ENCODE assay signal across 10 cellular contexts in the genomic region with DNA sequence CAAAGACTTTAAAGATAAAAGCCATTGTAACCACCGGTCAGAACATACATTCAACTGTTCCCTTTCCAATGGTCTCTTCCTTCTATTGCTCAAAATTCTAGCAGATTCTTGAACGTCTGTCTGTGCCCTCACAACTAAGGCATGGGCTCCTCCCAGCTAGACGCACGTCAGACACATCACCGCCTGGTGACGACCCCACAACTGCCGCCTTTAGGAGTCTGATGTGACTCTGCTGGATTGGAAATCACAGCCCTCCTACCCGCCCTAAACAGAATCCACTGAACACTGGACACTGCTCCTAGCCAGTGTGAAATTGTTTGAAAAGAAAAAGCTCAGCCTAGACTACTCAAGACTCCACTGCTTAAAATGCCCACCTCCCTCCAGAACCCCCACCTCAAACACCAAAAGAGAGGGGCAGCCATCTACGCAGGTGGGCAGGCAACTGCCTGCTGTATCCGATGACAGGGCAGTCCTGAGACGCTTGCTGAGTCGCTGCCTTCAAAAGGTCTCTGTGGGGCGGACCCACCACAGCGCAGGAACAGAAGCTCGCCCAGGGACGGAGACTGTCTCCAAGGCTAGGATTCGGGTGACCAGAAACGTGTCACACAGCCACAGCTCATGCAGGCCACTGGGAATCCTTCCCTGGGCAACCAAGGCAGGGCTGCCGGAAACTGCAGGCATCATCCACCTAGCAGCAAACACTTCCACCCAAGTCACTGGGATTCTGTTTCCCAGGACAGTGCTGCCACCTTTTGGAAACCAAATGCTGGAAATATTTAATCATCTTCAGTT. TPM values are rescaled to one million over a fixed set of nuclear protein-coding genes. Genes with fewer than 3 reads are reported as not detected.
DNase-seq lines count a peak whose midpoint lies in the region; ATAC-seq and TF ChIP-seq lines count a peak whose summit lies in the region.
"Had no signal": no experiment of that assay in that cellular context is flagged by ENCODE, and none has a peak within 500 bp of the region (broad histone marks: within the 10 kb centered on the region; RNA-seq: fewer than 3 reads in every experiment).

No MANE protein-coding gene starts in this region.

- no peaks in the 10 kb centered on the region for H3K27me3 ChIP-seq in Caco-2 (replicated peaks; ENCODE audit: control insufficient read depth, insufficient read depth, low read length)

- CTCF ChIA-PET in Caco-2 (lab: Charles Lee): interaction anchor here (1.0 kb wide), 1 partner anchor 432 kb away, joined by 3 read pairs; no protein-coding TSS in a partner anchor

- DNase-seq in Caco-2 (peak; percentile 23 to 36), NCI-H1694 (lab: John Stamatoyannopoulos, UW) (peak; percentile 74), dermis blood vessel endothelial cell (peak; percentile 45), middle frontal gyrus (ENCODE audit: extremely low spot score, low spot score) (peak; percentile 37), germinal center (ENCODE audit: low spot score) (no peak), NCI-H1105 (lab: John Stamatoyannopoulos, UW) (no peak)
- DNase-seq: naive thymus-derived CD4-positive, alpha-beta T cell had no signal

- peak in 1 of 2 experiments; percentile 44 for TF ChIP-seq CTCF in Caco-2 (IDR thresholded peaks at IDR 0.05; ENCODE audit: insufficient read depth in 1 of 2, low read depth in 1 of 2, low read length in 1 of 2, severe bottlenecking in 1 of 2, unreplicated experiment in 1 of 2)

- H3K36me3 Mint-ChIP-seq in Caco-2 (ENCODE audit: insufficient read depth, unreplicated experiment): no peaks in the 10 kb centered on the region
- no peaks in the 10 kb centered on the region for H3K36me3 Mint-ChIP-seq in stimulated activated memory B cell treated with anti-CD40 and anti-IgM and Interleukin-4, amounts not matched to agents 10 μg/mL and 1 μg/mL and 100 μg/mL, for 72 hours
- H3K36me3 Mint-ChIP-seq: activated naive CD4-positive, alpha-beta T cell treated with anti-CD3 and anti-CD28 coated beads, Interleukin-2, amount 50 U/mL, for 24 hours had no signal

- H3K36me3 ChIP-seq in Caco-2 (ENCODE audit: control insufficient read depth, insufficient read depth, low read length): peaks cover 2% of the 10 kb centered on the region; the same call in 1 of the 2 replicates

- H3K27ac Mint-ChIP-seq in Caco-2 (ENCODE audit: unreplicated experiment): no peak overlapping the region
- H3K27ac Mint-ChIP-seq in stimulated activated memory B cell treated with anti-CD40 and anti-IgM and Interleukin-4, amounts not matched to agents 10 μg/mL and 1 μg/mL and 100 μg/mL, for 72 hours: no peak overlapping the region
- H3K27ac Mint-ChIP-seq: activated naive CD4-positive, alpha-beta T cell treated with anti-CD3 and anti-CD28 coated beads, Interleukin-2, amount 50 U/mL, for 24 hours; naive thymus-derived CD4-positive, alpha-beta T cell had no signal

- peaks cover 6% of the 10 kb centered on the region for H3K4me1 Mint-ChIP-seq in Caco-2 (ENCODE audit: low read depth, unreplicated experiment)
- peaks cover 52% of the 10 kb centered on the region for H3K4me1 Mint-ChIP-seq in stimulated activated memory B cell treated with anti-CD40 and anti-IgM and Interleukin-4, amounts not matched to agents 10 μg/mL and 1 μg/mL and 100 μg/mL, for 72 hours

- no peak overlapping the region for H3K4me3 ChIP-seq in Caco-2 (ENCODE audit: low read depth, low read length)

- BruUV-seq in Caco-2 (replicated peaks; lab: Mats Ljungman, UMichigan): no TSS peak

- no peaks in the 10 kb centered on the region for H3K9me3 Mint-ChIP-seq in Caco-2 (ENCODE audit: unreplicated experiment)
- peaks cover 3% of the 10 kb centered on the region for H3K9me3 Mint-ChIP-seq in stimulated activated memory B cell treated with anti-CD40 and anti-IgM and Interleukin-4, amounts not matched to agents 10 μg/mL and 1 μg/mL and 100 μg/mL, for 72 hours
- H3K9me3 Mint-ChIP-seq: activated naive CD4-positive, alpha-beta T cell treated with anti-CD3 and anti-CD28 coated beads, Interleukin-2, amount 50 U/mL, for 24 hours had no signal

- no peak for ATAC-seq in GM21367 (IDR thresholded peaks at IDR 0.05; ENCODE audit: unreplicated experiment)
- ATAC-seq in stimulated activated memory B cell treated with anti-CD40 and anti-IgM and Interleukin-4, amounts not matched to agents 10 μg/mL and 1 μg/mL and 100 μg/mL, for 72 hours: no peak
- ATAC-seq: naive thymus-derived CD4-positive, alpha-beta T cell had no signal

- H3K4me3 Mint-ChIP-seq in Caco-2 (ENCODE audit: unreplicated experiment): no peak overlapping the region
- no peak overlapping the region for H3K4me3 Mint-ChIP-seq in stimulated activated memory B cell treated with anti-CD40 and anti-IgM and Interleukin-4, amounts not matched to agents 10 μg/mL and 1 μg/mL and 100 μg/mL, for 72 hours
- H3K4me3 Mint-ChIP-seq: activated naive CD4-positive, alpha-beta T cell treated with anti-CD3 and anti-CD28 coated beads, Interleukin-2, amount 50 U/mL, for 24 hours; naive thymus-derived CD4-positive, alpha-beta T cell had no signal

- POLR2A ChIA-PET in Caco-2 (lab: Charles Lee): no interaction called here

- no peaks in the 10 kb centered on the region for H3K9me3 ChIP-seq in Caco-2

- no peaks in the 10 kb centered on the region for H3K4me1 ChIP-seq in Caco-2

- no peaks in the 10 kb centered on the region for H3K27me3 Mint-ChIP-seq in Caco-2 (ENCODE audit: insufficient read depth, unreplicated experiment)
- no peaks in the 10 kb centered on the region for H3K27me3 Mint-ChIP-seq in stimulated activated memory B cell treated with anti-CD40 and anti-IgM and Interleukin-4, amounts not matched to agents 10 μg/mL and 1 μg/mL and 100 μg/mL, for 72 hours

- intact Hi-C loops in Caco-2 (cut with micrococcal nuclease; ENCODE audit: unreplicated experiment): no loop called here

RNA-seq across cellular contexts. Expression of a gene that starts 34.7 kb away (rescaled TPM):
- 32.9 and 35.2 TPM in 2 replicates for total RNA-seq in Caco-2 (2022)
- total RNA-seq in dermis blood vessel endothelial cell: 13.3 and 17.7 TPM in 2 replicates

Comparison
In these comparisons a context has a peak if more than half of its experiments do, and no peak if none do; other contexts are left out.
1. DNase-seq: peak in Caco-2 (2 of 2), NCI-H1694 (single experiment), dermis blood vessel endothelial cell (single experiment) and middle frontal gyrus (single experiment); none in germinal center (single experiment) and NCI-H1105 (single experiment).